ENCODE assay signal across 26 cellular contexts in genomic region chr5:93191426-93191825, GRCh38.
DNase-seq lines count a peak whose midpoint lies in the region; ATAC-seq and TF ChIP-seq lines count a peak whose summit lies in the region.
"Had no signal": no experiment of that assay in that cellular context is flagged by ENCODE, and none has a peak within 500 bp of the region (broad histone marks: within the 10 kb centered on the region; RNA-seq: fewer than 3 reads in every experiment).

No MANE protein-coding gene starts in this region.

- no peak overlapping the region for H3K4me3 ChIP-seq in PC-9
- H3K4me3 ChIP-seq in fibroblast of lung (replicated peaks in 1 of 4; ENCODE audit: control extremely low read depth in 1 of 4, insufficient read depth in 1 of 4, low read depth in 3 of 4, low read length in 4 of 4), result no peak overlapping the region
- H3K4me3 ChIP-seq: colonic mucosa, right lobe of liver, tibial artery had no signal

- no peaks in the 10 kb centered on the region for H3K79me2 ChIP-seq in PC-9 (ENCODE audit: low read depth)
- H3K79me2 ChIP-seq in fibroblast of lung (ENCODE audit: control insufficient read depth, insufficient read depth, low read length), result no peaks in the 10 kb centered on the region

- H3K4me1 ChIP-seq in PC-9 (replicated peaks; ENCODE audit: insufficient read depth), result peaks cover 60% of the 10 kb centered on the region
- peaks cover 23% of the 10 kb centered on the region for H3K4me1 ChIP-seq in fibroblast of lung (ENCODE audit: control insufficient read depth, extremely low read depth, insufficient read depth, low read length)
- H3K4me1 ChIP-seq: colonic mucosa, right lobe of liver, tibial artery had no signal

- peaks cover 17% of the 10 kb centered on the region for H3K9me3 ChIP-seq in PC-9 (ENCODE audit: insufficient read depth, low read depth)
- no peaks in the 10 kb centered on the region for H3K9me3 ChIP-seq in fibroblast of lung (ENCODE audit: control insufficient read depth, insufficient read depth, low read depth, low read length)
- H3K9me3 ChIP-seq: colonic mucosa, neutrophil, right lobe of liver, tibial artery had no signal

- TF ChIP-seq CTCF in PC-9 (conservative IDR thresholded peaks at IDR 0.05) (no peak), fibroblast of lung (conservative IDR thresholded peaks at IDR 0.05 in 1 of 2, IDR thresholded peaks at IDR 0.05 in 1 of 2; ENCODE audit: low read depth in 1 of 2, low read length in 2 of 2) (no peak)

- H3K4me2 ChIP-seq in PC-9 (peak overlapping the region; percentile 15), fibroblast of lung (ENCODE audit: extremely low read depth, insufficient read depth, low read length) (peak overlapping the region; percentile 68)
- H3K4me2 ChIP-seq: KMS-11 had no signal

- DNase-seq in Daoy (ENCODE audit: low read depth), result peak; percentile 26
- no peak for DNase-seq in PC-9
- DNase-seq in fibroblast of lung (ENCODE audit: low read depth in 2 of 2), result peak; percentile 32 to 62
- DNase-seq in non-pigmented ciliary epithelial cell (ENCODE audit: low read depth), result peak; percentile 40
- no peak for DNase-seq in NCI-H748 treated with DMSO at 0.1 percent for 48 hours (lab: John Stamatoyannopoulos, UW)
- DNase-seq in NCI-H226, result no peak
- DNase-seq: activated CD8-positive, alpha-beta T cell treated with anti-CD3 and anti-CD28 coated beads, Interleukin-2, amount 10 ng/mL, durations not matched to agents 7 days and 5 days; activated naive CD4-positive, alpha-beta T cell treated with anti-CD3 and anti-CD28 coated beads, Interleukin-2, amount 50 U/mL, for 16 hours; Calu3; colonic mucosa; DND-41; effector CD8-positive, alpha-beta T cell; NCI-H1417; NCI-H2029; NCI-H524 treated with DMSO at 0.1 percent for 48 hours; OCI-M1; right lobe of liver; SHP77; stimulated activated CD4-positive, alpha-beta T cell treated with anti-CD3 and anti-CD28 coated beads, Interleukin-4, amount 100 ng/mL, for 24 hours; tibial artery had no signal

- CTCF ChIA-PET in PC-9 (lab: Charles Lee), result no interaction called here

- H3K27ac ChIP-seq in PC-9 (peak overlapping the region; percentile 87), fibroblast of lung (ENCODE audit: insufficient read depth, low read length) (no peak overlapping the region)
- H3K27ac ChIP-seq: C4-2B, colonic mucosa, KMS-11, neutrophil, right lobe of liver, tibial artery had no signal

- intact Hi-C loops in PC-9 (cut with micrococcal nuclease; ENCODE audit: unreplicated experiment), result loop anchor here (5.0 to 10.0 kb wide), 3 partner anchors 101 to 393 kb away; partner anchors contain the start of genes NR2F1 and NR2F1-AS1

- BruUV-seq in PC-9 (replicated peaks; lab: Mats Ljungman, UMichigan), result no TSS peak

- peaks cover 32% of the 10 kb centered on the region for H3F3A ChIP-seq in PC-9 (ENCODE audit: insufficient read depth, low read depth)

- H4K20me1 ChIP-seq in PC-9 (ENCODE audit: insufficient read depth) (no peaks in the 10 kb centered on the region), fibroblast of lung (ENCODE audit: control insufficient read depth, extremely low read depth, insufficient read depth, low read length) (no peaks in the 10 kb centered on the region)

- H3K36me3 ChIP-seq in PC-9 (ENCODE audit: low read depth) (no peaks in the 10 kb centered on the region), fibroblast of lung (ENCODE audit: control insufficient read depth, insufficient read depth, low read length) (no peaks in the 10 kb centered on the region)
- H3K36me3 ChIP-seq: colonic mucosa, neutrophil, right lobe of liver, tibial artery had no signal

- H3K9ac ChIP-seq in fibroblast of lung (ENCODE audit: insufficient read depth, low read length), result no peak overlapping the region
- H3K9ac ChIP-seq: KMS-11 had no signal

- H2AFZ ChIP-seq in PC-9, result no peak overlapping the region
- no peak overlapping the region for H2AFZ ChIP-seq in fibroblast of lung (ENCODE audit: low read length)

- H3K27me3 ChIP-seq in PC-9 (ENCODE audit: insufficient read depth, low read depth) (no peaks in the 10 kb centered on the region), fibroblast of lung (ENCODE audit: control insufficient read depth, insufficient read depth, low read length) (no peaks in the 10 kb centered on the region)
- H3K27me3 ChIP-seq: colonic mucosa, neutrophil, right lobe of liver, tibial artery had no signal

- H3K9me2 ChIP-seq in PC-9 (ENCODE audit: insufficient read depth), result no peaks in the 10 kb centered on the region

- no peak for ATAC-seq in HG03354 (IDR thresholded peaks at IDR 0.05; ENCODE audit: poor library complexity, severe bottlenecking, unreplicated experiment)
- ATAC-seq: activated CD8-positive, alpha-beta T cell treated with anti-CD3 and anti-CD28 coated beads, Interleukin-2, amount 10 ng/mL, durations not matched to agents 7 days and 5 days; activated T-helper 17 cell treated with anti-CD3 and anti-CD28 coated beads, Interleukin-2, amount 50 U/mL, for 72 hours; left lobe of liver had no signal

- POLR2A ChIA-PET in PC-9 (lab: Charles Lee; ENCODE audit: unreplicated experiment), result no interaction called here

Comparison
In these comparisons a context has a peak if more than half of its experiments do, and no peak if none do; other contexts are left out.
1. DNase-seq: peak in Daoy (single experiment), fibroblast of lung (2 of 2) and non-pigmented ciliary epithelial cell (single experiment); none in PC-9 (0 of 2), NCI-H748 treated with DMSO at 0.1 percent for 48 hours (single experiment) and NCI-H226 (single experiment).